Comparison of ENCODE assay signal across 18 cellular contexts in genomic region chr2:230657906-230658305, GRCh38. TPM values are rescaled to one million over a fixed set of nuclear protein-coding genes. Genes with fewer than 3 reads are reported as not detected.
DNase-seq lines count a peak whose midpoint lies in the region; ATAC-seq and TF ChIP-seq lines count a peak whose summit lies in the region.
"Had no signal": no experiment of that assay in that cellular context is flagged by ENCODE, and none has a peak within 500 bp of the region (broad histone marks: within the 10 kb centered on the region; RNA-seq: fewer than 3 reads in every experiment).

No MANE protein-coding gene starts in this region.

- H3K4me1 ChIP-seq in GM23338 (ENCODE audit: insufficient read depth) (peaks cover 8% of the 10 kb centered on the region), neuronal stem cell (ENCODE audit: control insufficient read depth in 2 of 2, insufficient read depth in 1 of 2, low read depth in 1 of 2, low read length in 2 of 2) (no peaks in the 10 kb centered on the region)
- H3K4me1 ChIP-seq: ascending aorta, uterus had no signal

- H2BK5ac ChIP-seq in neuronal stem cell (ENCODE audit: low read length), result no peak overlapping the region

- peaks cover 33% of the 10 kb centered on the region for H3K4me1 Mint-ChIP-seq in GM23338
- H3K4me1 Mint-ChIP-seq in activated T-helper 17 cell treated with anti-CD3 and anti-CD28 coated beads, Interleukin-2, amount 50 U/mL, for 72 hours, result peaks cover 54% of the 10 kb centered on the region

- no peaks in the 10 kb centered on the region for H3K79me2 ChIP-seq in GM23338 (replicated peaks; ENCODE audit: insufficient read depth)

- no peak overlapping the region for H3K4me3 ChIP-seq in GM23338
- H3K4me3 ChIP-seq in neuronal stem cell (ENCODE audit: low read length in 2 of 2), result no peak overlapping the region
- H3K4me3 ChIP-seq: ascending aorta, Peyer's patch, uterus had no signal

- no peaks in the 10 kb centered on the region for H3F3A ChIP-seq in GM23338 (replicated peaks; ENCODE audit: low read depth)

- H3K4ac ChIP-seq in neuronal stem cell (ENCODE audit: low read length), result no peak overlapping the region

- TF ChIP-seq CTCF in GM23338 (conservative IDR thresholded peaks at IDR 0.05; ENCODE audit: low read depth in 2 of 2), result no peak

- H3K9me3 ChIP-seq in neuronal stem cell (replicated peaks in 1 of 2; ENCODE audit: control insufficient read depth in 2 of 2, insufficient read depth in 1 of 2, low read depth in 1 of 2, low read length in 2 of 2), result no peaks in the 10 kb centered on the region
- H3K9me3 ChIP-seq: ascending aorta, Peyer's patch, uterus had no signal

- H3K9me2 ChIP-seq in GM23338 (ENCODE audit: insufficient read depth), result no peaks in the 10 kb centered on the region

- peaks cover 10% of the 10 kb centered on the region for H3K27me3 Mint-ChIP-seq in GM23338 (ENCODE audit: insufficient read depth, low read depth, poor library complexity)
- no peaks in the 10 kb centered on the region for H3K27me3 Mint-ChIP-seq in activated T-helper 17 cell treated with anti-CD3 and anti-CD28 coated beads, Interleukin-2, amount 50 U/mL, for 72 hours

- H3K36me3 ChIP-seq in GM23338 (ENCODE audit: insufficient read depth), result no peaks in the 10 kb centered on the region
- no peaks in the 10 kb centered on the region for H3K36me3 ChIP-seq in neuronal stem cell (replicated peaks in 1 of 2; ENCODE audit: control insufficient read depth in 2 of 2, insufficient read depth in 2 of 2, low read length in 2 of 2)
- H3K36me3 ChIP-seq: ascending aorta, Peyer's patch, uterus had no signal

- no peak overlapping the region for H3K9ac ChIP-seq in neuronal stem cell (ENCODE audit: low read depth, low read length, poor library complexity)

- H4K91ac ChIP-seq in neuronal stem cell (ENCODE audit: low read depth, low read length, poor library complexity), result no peak overlapping the region

- H2BK120ac ChIP-seq in neuronal stem cell (ENCODE audit: low read depth, low read length), result no peak overlapping the region

- DNase-seq in activated CD8-positive, alpha-beta memory T cell treated with anti-CD3 and anti-CD28 coated beads, Interleukin-2, amount 50 U/mL, for 48 hours, result peak; percentile 64
- no peak for DNase-seq in activated CD8-positive, alpha-beta memory T cell treated with anti-CD3 and anti-CD28 coated beads for 24 hours
- DNase-seq in GM23338 (ENCODE audit: low spot score) (no peak), neuronal stem cell (ENCODE audit: low spot score) (no peak), putamen (ENCODE audit: low spot score) (no peak)
- DNase-seq: DND-41, hypothalamus, kidney, NCI-H1694 treated with DMSO at 0.1 percent for 48 hours, NCI-H226, Peyer's patch, right cardiac atrium, uterus had no signal

- H3K9me3 Mint-ChIP-seq in GM23338, result no peaks in the 10 kb centered on the region
- no peaks in the 10 kb centered on the region for H3K9me3 Mint-ChIP-seq in activated T-helper 17 cell treated with anti-CD3 and anti-CD28 coated beads, Interleukin-2, amount 50 U/mL, for 72 hours

- H3K27me3 ChIP-seq in GM23338 (ENCODE audit: insufficient read depth) (no peaks in the 10 kb centered on the region), neuronal stem cell (ENCODE audit: control insufficient read depth in 3 of 3, insufficient read depth in 3 of 3, low read depth in 1 of 3, low read length in 3 of 3) (peaks cover 0 to 84% (median 0%) of the 10 kb centered on the region in 3 experiments)
- H3K27me3 ChIP-seq: ascending aorta, Peyer's patch, uterus had no signal

- H4K20me1 ChIP-seq in GM23338 (replicated peaks; ENCODE audit: insufficient read depth), result no peaks in the 10 kb centered on the region

- peak overlapping the region; percentile 83 for H2BK15ac ChIP-seq in neuronal stem cell (ENCODE audit: low read length)

- no CpG with 5 or more reads among the region's 10 CpGs for WGBS in neuronal stem cell (ENCODE audit: extremely low coverage in 2 of 2, insufficient read length in 2 of 2, insufficient replicate concordance in 1 of 2), 2 donors

- no peak overlapping the region for H2BK12ac ChIP-seq in neuronal stem cell (ENCODE audit: low read length)

- H3K4me2 ChIP-seq in GM23338, result no peak overlapping the region
- H3K4me2 ChIP-seq in neuronal stem cell (ENCODE audit: insufficient read depth, low read length, poor library complexity, severe bottlenecking), result no peak overlapping the region

- H3K4me3 Mint-ChIP-seq in GM23338, result no peak overlapping the region
- H3K4me3 Mint-ChIP-seq in activated T-helper 17 cell treated with anti-CD3 and anti-CD28 coated beads, Interleukin-2, amount 50 U/mL, for 72 hours, result peak overlapping the region; percentile 83

- ATAC-seq in GM23338 (no peak), GM18858 (IDR thresholded peaks at IDR 0.05; ENCODE audit: unreplicated experiment) (no peak), HG03342 (IDR thresholded peaks at IDR 0.05; ENCODE audit: unreplicated experiment) (no peak)
- no peak for ATAC-seq in activated T-helper 17 cell treated with anti-CD3 and anti-CD28 coated beads, Interleukin-2, amount 50 U/mL, for 72 hours (replicated peaks)
- ATAC-seq: right cardiac atrium, SK-N-SH treated with all-trans-retinoic acid at 6 μM for 48 hours had no signal

- H2AK5ac ChIP-seq in neuronal stem cell (ENCODE audit: low read depth, low read length), result peak overlapping the region; percentile 7

- H2AFZ ChIP-seq in GM23338 (0 out of 2 replicates have a peak overlapping the region, but pooled peaks have one; percentile 69), neuronal stem cell (ENCODE audit: low read length) (no peak overlapping the region)

- peak overlapping the region; percentile 8 for H3K18ac ChIP-seq in neuronal stem cell (ENCODE audit: low read length)

- H3K27ac ChIP-seq in GM23338 (ENCODE audit: low read depth) (no peak overlapping the region), neuronal stem cell (replicated peaks; ENCODE audit: low read length) (no peak overlapping the region)
- H3K27ac ChIP-seq: ascending aorta, uterus had no signal

- H3K27ac Mint-ChIP-seq in GM23338, result no peak overlapping the region
- H3K27ac Mint-ChIP-seq in activated T-helper 17 cell treated with anti-CD3 and anti-CD28 coated beads, Interleukin-2, amount 50 U/mL, for 72 hours, result peak overlapping the region; percentile 91

- no peak overlapping the region for H4K8ac ChIP-seq in neuronal stem cell (ENCODE audit: low read depth, low read length)

- no peak overlapping the region for H3K23ac ChIP-seq in neuronal stem cell (ENCODE audit: low read depth, low read length, poor library complexity)

- no peak overlapping the region for H3K14ac ChIP-seq in neuronal stem cell (ENCODE audit: low read length)

- H3K36me3 Mint-ChIP-seq in GM23338 (ENCODE audit: low read depth), result no peaks in the 10 kb centered on the region
- peaks cover 26% of the 10 kb centered on the region for H3K36me3 Mint-ChIP-seq in activated T-helper 17 cell treated with anti-CD3 and anti-CD28 coated beads, Interleukin-2, amount 50 U/mL, for 72 hours (ENCODE audit: low read depth)

- H3K79me1 ChIP-seq in neuronal stem cell (ENCODE audit: low read depth, low read length), result no peaks in the 10 kb centered on the region

TF ChIP-seq in GM23338, 12 proteins besides CTCF, POLR2A, EP300 and RAD21 (continues in another document):
- TF ChIP-seq EZH2phosphoT487 (IDR thresholded peaks at IDR 0.05; ENCODE audit: unreplicated experiment), result no peak
- TF ChIP-seq CREB1 (CRISPR knock-in tag; IDR thresholded peaks at IDR 0.05; ENCODE audit: low read depth), result no peak
- no peak for TF ChIP-seq ETS1 (IDR thresholded peaks at IDR 0.05)

RNA-seq across cellular contexts. Expression of gene CAB39, which starts 54.7 kb away (rescaled TPM):
- total RNA-seq in GM23338 (2014; rRNA removed; shearing (Covaris generic)), result 67.5 and 73.9 TPM in 2 replicates
- 15.5 and 18.7 TPM in 2 replicates for polyA plus RNA-seq in GM23338 (2016; fragmentation: Nextera tagmentation; extraction: Ambion mirVana)
- total RNA-seq in activated T-helper 17 cell treated with anti-CD3 and anti-CD28 coated beads, Interleukin-2, amount 50 U/mL, for 72 hours, result 100 to 1,000 TPM in 1 of 2 donors, 10 to 100 TPM in 1; 93.3 to 137 TPM
- 26.9 TPM for polyA plus RNA-seq in neuronal stem cell (2013, experiment 1 of 2)
- polyA plus RNA-seq in neuronal stem cell (2013, experiment 2 of 2), result 26.4 TPM
